ENCODE assay signal across 8 cellular contexts in genomic region chr22:50621948-50622722, GRCh38. TPM values are rescaled to one million over a fixed set of nuclear protein-coding genes. Genes with fewer than 3 reads are reported as not detected.
DNase-seq lines count a peak whose midpoint lies in the region; ATAC-seq and TF ChIP-seq lines count a peak whose summit lies in the region.

No MANE protein-coding gene starts in this region.

- peak; percentile 16 for TF ChIP-seq CTCF in hepatocyte (IDR thresholded peaks at IDR 0.05; ENCODE audit: poor library complexity)
- peak in 3 of 5 experiments; percentile 16 to 37 (median 28) for TF ChIP-seq CTCF in transverse colon (IDR thresholded peaks at IDR 0.05)

- peak overlapping the region; percentile 65; the same call in 1 of the 2 replicates for H3K9ac ChIP-seq in BLaER1

- peaks cover 18% of the 10 kb centered on the region; the same call in 1 of the 2 replicates for H3K36me3 ChIP-seq in BLaER1
- no peaks in the 10 kb centered on the region for H3K36me3 ChIP-seq in H7 (replicated peaks; ENCODE audit: control insufficient read depth, insufficient read depth, low read length)
- H3K36me3 ChIP-seq in hepatocyte (replicated peaks; ENCODE audit: insufficient read depth, low read depth) = no peaks in the 10 kb centered on the region
- no peaks in the 10 kb centered on the region for H3K36me3 ChIP-seq in transverse colon

- H3K9me3 ChIP-seq in BLaER1 (no peaks in the 10 kb centered on the region), hepatocyte (ENCODE audit: low read depth) (no peaks in the 10 kb centered on the region), transverse colon (no peaks in the 10 kb centered on the region)

- no peak for TF ChIP-seq EP300 in transverse colon (IDR thresholded peaks at IDR 0.05; ENCODE audit: low read depth)

- WGBS in hepatocyte (ENCODE audit: low lambda C conversion rate, missing lambda C conversion rate) = 52% methylated on average over 18 of the region's 18 CpGs
- WGBS in transverse colon (ENCODE audit: low coverage in 1 of 2), 2 donors = 2 to 15% methylated on average over 11 to 18 of the region's 18 CpGs

- H3K27me3 ChIP-seq in BLaER1 (no peaks in the 10 kb centered on the region), H7 (ENCODE audit: control insufficient read depth, insufficient read depth, low read length) (peaks cover 8% of the 10 kb centered on the region), hepatocyte (no peaks in the 10 kb centered on the region), transverse colon (no peaks in the 10 kb centered on the region)

- intact Hi-C loops in transverse colon (cut with DNase I; ENCODE audit: low total_unique reads) = no loop called here

- no peak overlapping the region for H2AFZ ChIP-seq in hepatocyte

- H4K20me1 ChIP-seq in BLaER1 (no peaks in the 10 kb centered on the region), hepatocyte (ENCODE audit: insufficient read depth, poor library complexity, severe bottlenecking) (no peaks in the 10 kb centered on the region)

- DNase-seq in H7 (peak; percentile 56), hepatocyte (ENCODE audit: low spot score) (no peak), transverse colon (peak; percentile 65), foreskin melanocyte (no peak)
- peak; percentile 27 for DNase-seq in activated CD4-positive, alpha-beta T cell treated with anti-CD3 and anti-CD28 coated beads, Interleukin-2, amount 50 U/mL, for 1 hour

- H3K4me1 ChIP-seq in BLaER1 (peaks cover 45% of the 10 kb centered on the region), hepatocyte (ENCODE audit: insufficient read depth) (no peaks in the 10 kb centered on the region), transverse colon (peaks cover 4 to 36% (median 31%) of the 10 kb centered on the region in 4 donors)

- H3K27ac ChIP-seq in BLaER1 = peak overlapping the region; percentile 67
- no peak overlapping the region for H3K27ac ChIP-seq in hepatocyte
- H3K27ac ChIP-seq in transverse colon = peak overlapping the region; percentile 85 to 94 (median 86)

- H3K4me2 ChIP-seq in BLaER1 (peak overlapping the region; percentile 84), hepatocyte (peak overlapping the region; percentile 67)

- H3K79me2 ChIP-seq in hepatocyte = no peaks in the 10 kb centered on the region

- TF ChIP-seq POLR2A in transverse colon (IDR thresholded peaks at IDR 0.05) = no peak

- no peak for ATAC-seq in GM21367 (IDR thresholded peaks at IDR 0.05; ENCODE audit: unreplicated experiment)
- no peak for ATAC-seq in GM19463 (IDR thresholded peaks at IDR 0.05; ENCODE audit: unreplicated experiment)

- in situ Hi-C loops in transverse colon (cut with MboI; ENCODE audit: low pct_ligation_motif_present in 1 of 4, low pct_unique_long_range_greater_than_20kb in 1 of 4, low sequenced_read_pairs in 3 of 4) = no loop called here

- H3K4me3 ChIP-seq in BLaER1 (peak overlapping the region; percentile 63), H7 (ENCODE audit: insufficient read depth, low read depth, low read length) (peak overlapping the region; percentile 6; the same call in 1 of the 2 replicates), hepatocyte (no peak overlapping the region), transverse colon (peak overlapping the region in 3 of 4 donors; percentile 2 to 22 (median 12))

- H3K9me2 ChIP-seq in hepatocyte (replicated peaks; ENCODE audit: insufficient read depth) = no peaks in the 10 kb centered on the region

RNA-seq across cellular contexts. Expression of gene ARSA, which starts 5.8 kb away (rescaled TPM):
- total RNA-seq in H7 (2014; rRNA removed; shearing (Covaris generic)) = 9.5 and 11.3 TPM in 2 replicates
- total RNA-seq in hepatocyte (26.2 and 31.3 TPM in 2 replicates), transverse colon (100 to 1,000 TPM in 2 of 4 donors, 10 to 100 TPM in 2; 81.2 to 253 (median 99.1) TPM)
- 20.6 and 29.2 TPM in 2 replicates for polyA plus RNA-seq in hepatocyte

RNA-seq across cellular contexts. Expression of gene MAPK8IP2, which starts 21.5 kb away (rescaled TPM):
- total RNA-seq in H7 (2014; rRNA removed; shearing (Covaris generic)) = 1.7 and 3.4 TPM in 2 replicates
- 1.0 and 1.6 TPM in 2 replicates for total RNA-seq in hepatocyte
- polyA plus RNA-seq in hepatocyte = 3.8 and 4.0 TPM in 2 replicates
- total RNA-seq in transverse colon = 1 to 10 TPM; 1.1 to 3.4 (median 1.8) TPM

RNA-seq across cellular contexts. Expression of gene CHKB, which starts 39.5 kb away (rescaled TPM):
- total RNA-seq in H7 (2014; rRNA removed; shearing (Covaris generic)) = 42.1 and 54.5 TPM in 2 replicates
- total RNA-seq in hepatocyte (54.9 and 57.4 TPM in 2 replicates), transverse colon (100 to 1,000 TPM in 1 of 4 donors, 10 to 100 TPM in 3; 74.8 to 232 (median 86.1) TPM)
- 89.7 and 125 TPM in 2 replicates for polyA plus RNA-seq in hepatocyte

RNA-seq across cellular contexts. Expression of gene CPT1B, which starts 43.9 kb away (rescaled TPM):
- 24.0 and 27.6 TPM in 2 replicates for total RNA-seq in H7 (2014; rRNA removed; shearing (Covaris generic))
- total RNA-seq in hepatocyte (24.8 and 27.5 TPM in 2 replicates), transverse colon (100 to 1,000 TPM in 1 of 4 donors, 10 to 100 TPM in 3; 34.2 to 111 (median 37.6) TPM)
- 64.0 and 80.1 TPM in 2 replicates for polyA plus RNA-seq in hepatocyte

RNA-seq across cellular contexts. Expression of gene SHANK3, which starts 50.5 kb away (rescaled TPM):
- total RNA-seq in H7 (2014; rRNA removed; shearing (Covaris generic)) = 1.8 and 2.1 TPM in 2 replicates
- 2.4 and 2.9 TPM in 2 replicates for total RNA-seq in hepatocyte
- polyA plus RNA-seq in hepatocyte = 1.9 and 2.6 TPM in 2 replicates
- 10 to 100 TPM in 1 of 4 donors, 1 to 10 TPM in 3; 2.7 to 30.3 (median 6.3) TPM for total RNA-seq in transverse colon

Comparison
In these comparisons a context has a peak if more than half of its experiments do, and no peak if none do; other contexts are left out.
1. DNase-seq: peak in H7 (single experiment), activated CD4-positive, alpha-beta T cell treated with anti-CD3 and anti-CD28 coated beads, Interleukin-2, amount 50 U/mL, for 1 hour (single experiment) and transverse colon (single experiment); none in hepatocyte (single experiment) and foreskin melanocyte (single experiment).